ENCODE assay signal across 17 cellular contexts in genomic region chr1:205571747-205572146, GRCh38.
DNase-seq lines count a peak whose midpoint lies in the region; ATAC-seq, FAIRE-seq and TF ChIP-seq lines count a peak whose summit lies in the region.
"Had no signal": no experiment of that assay in that cellular context is flagged by ENCODE, and none has a peak within 500 bp of the region (broad histone marks: within the 10 kb centered on the region; RNA-seq: fewer than 3 reads in every experiment).

No MANE protein-coding gene starts in this region.

- CTCF ChIA-PET in K562 (lab: Yijun Ruan, JAX; ENCODE audit: low intra/inter-chr PET ratio): no interaction called here

- TF ChIP-seq POLR2A in K562 (conservative IDR thresholded peaks at IDR 0.05) (no peak), suprapubic skin (IDR thresholded peaks at IDR 0.05) (no peak)

- H3K27me3 ChIP-seq in K562 (ENCODE audit: control insufficient read depth in 2 of 2, insufficient read depth in 2 of 2, low read length in 2 of 2): peaks cover 43 to 65% of the 10 kb centered on the region in 2 experiments
- H3K27me3 ChIP-seq in suprapubic skin: peaks cover 48% of the 10 kb centered on the region

- ATAC-seq in K562 (no peak; the same call in 1 of the 3 replicates), left lobe of liver (no peak)

- no peak overlapping the region for H2AFZ ChIP-seq in K562 (ENCODE audit: low read depth, low read length)

- H3K36me3 ChIP-seq in K562 (ENCODE audit: control insufficient read depth, insufficient read depth, low read length) (no peaks in the 10 kb centered on the region), suprapubic skin (no peaks in the 10 kb centered on the region)
- H3K36me3 ChIP-seq: MG63 had no signal

- TF ChIP-seq RAD21 in K562 (CRISPR knock-in tag; conservative IDR thresholded peaks at IDR 0.05 in 1 of 2, IDR thresholded peaks at IDR 0.05 in 1 of 2): no peak

- FAIRE-seq in K562 (lab: Jason Lieb, UNC): no peak
- FAIRE-seq: GM19239 had no signal

- no TSS peak for BruUV-seq in K562 (replicated peaks; lab: Mats Ljungman, UMichigan)

- no peak overlapping the region for H3K4me3 ChIP-seq in K562
- H3K4me3 ChIP-seq in suprapubic skin: no peak overlapping the region
- H3K4me3 ChIP-seq: MG63 had no signal

- H3K27ac ChIP-seq in K562 (ENCODE audit: extremely low read depth, low read depth, low read length): no peak overlapping the region
- H3K27ac ChIP-seq in suprapubic skin: no peak overlapping the region
- H3K27ac ChIP-seq: C4-2B had no signal

- H3K9me3 ChIP-seq in K562 (replicated peaks; ENCODE audit: control insufficient read depth, insufficient read depth, low read depth, low read length) (no peaks in the 10 kb centered on the region), suprapubic skin (no peaks in the 10 kb centered on the region)
- H3K9me3 ChIP-seq: MG63 had no signal

- TF ChIP-seq CTCF in K562 (IDR thresholded peaks at IDR 0.05 in 2 of 3, conservative IDR thresholded peaks at IDR 0.05 in 1 of 3; ENCODE audit: insufficient read depth in 2 of 3, low read depth in 1 of 3, low read length in 3 of 3): no peak
- no peak for TF ChIP-seq CTCF in suprapubic skin (IDR thresholded peaks at IDR 0.05)
- no peak for TF ChIP-seq CTCF in GM20000 (IDR thresholded peaks at IDR 0.05; ENCODE audit: extremely low read depth, missing control alignments)

- H3K79me2 ChIP-seq in K562 (ENCODE audit: control insufficient read depth, insufficient read depth, low read length): no peaks in the 10 kb centered on the region

- peaks cover 0 to 7% of the 10 kb centered on the region in 2 experiments; a peak in 2 of 5 replicates for H3K4me1 ChIP-seq in K562 (replicated peaks in 1 of 2; ENCODE audit: control insufficient read depth in 2 of 2, insufficient read depth in 2 of 2, low read length in 2 of 2)
- peaks cover 15% of the 10 kb centered on the region for H3K4me1 ChIP-seq in suprapubic skin

- H3K9ac ChIP-seq in K562 (ENCODE audit: insufficient read depth in 1 of 2, low read depth in 2 of 2, low read length in 2 of 2): no peak overlapping the region

- TF ChIP-seq EP300 in K562 (IDR thresholded peaks at IDR 0.05; ENCODE audit: low read length) (no peak), suprapubic skin (IDR thresholded peaks at IDR 0.05) (no peak)

- peak; percentile 73 to 90 for DNase-seq in NCI-H524 (lab: John Stamatoyannopoulos, UW)
- DNase-seq in K562 (ENCODE audit: extremely low read depth in 1 of 4, low spot score in 3 of 4): no peak
- peak; percentile 30 for DNase-seq in left lobe of liver (ENCODE audit: low spot score)
- DNase-seq in suprapubic skin (ENCODE audit: low spot score in 2 of 2): peak; percentile 27 to 52
- DNase-seq in GM20000 (ENCODE audit: low spot score): no peak
- no peak for DNase-seq in COLO829 (ENCODE audit: low spot score)
- no peak for DNase-seq in NCI-H748 treated with DMSO at 0.1 percent for 48 hours (lab: John Stamatoyannopoulos, UW)
- DNase-seq: Karpas-422; MG63; NCI-H1092; NCI-H146; NCI-H2081 treated with DMSO at 0.1 percent for 48 hours; NCI-H510A; NK-92 treated with Interleukin-12 subunit alpha and Interleukin-12 subunit beta, amount 100 ng/mL, for 24 hours; SIG-M5 had no signal

- 1% methylated on average over 4 of the region's 4 CpGs for WGBS in K562 (ENCODE audit: insufficient coverage, low coverage, missing lambda C conversion rate)
- WGBS in suprapubic skin: 66% methylated on average over 4 of the region's 4 CpGs

- intact Hi-C loops in K562 (cut with micrococcal nuclease): no loop called here

- peaks cover 19% of the 10 kb centered on the region; the same call in 1 of the 2 replicates for H4K20me1 ChIP-seq in K562 (replicated peaks; ENCODE audit: control insufficient read depth, insufficient read depth, low read length)

- in situ Hi-C loops in K562 (cut with MboI): no loop called here

- POLR2A ChIA-PET in K562 (lab: Yijun Ruan, JAX): interaction anchor here (1.3 kb wide), 1 partner anchor 13 kb away, joined by 3 read pairs; no protein-coding TSS in a partner anchor

- H3K9me1 ChIP-seq in K562 (ENCODE audit: control insufficient read depth, insufficient read depth, low read length): no peaks in the 10 kb centered on the region

- no peak overlapping the region for H3K4me2 ChIP-seq in K562 (ENCODE audit: insufficient read depth, low read length)

TF ChIP-seq in K562, 482 proteins besides CTCF, POLR2A, EP300 and RAD21:
- TF ChIP-seq CBFA2T3 (IDR thresholded peaks at IDR 0.05) (peak; percentile 68), POLR2B (IDR thresholded peaks at IDR 0.05; ENCODE audit: low read depth, partially characterized antibody) (no peak), NFE2 (IDR thresholded peaks at IDR 0.05; ENCODE audit: low read depth) (no peak), MED1 (CRISPR knock-in tag; IDR thresholded peaks at IDR 0.05; ENCODE audit: borderline replicate concordance) (no peak), RCOR1 (IDR thresholded peaks at IDR 0.05; ENCODE audit: borderline replicate concordance in 1 of 2, low read depth in 2 of 2, low read length in 2 of 2) (0 out of 4 replicates have a peak, but pooled peaks of 1 of the 2 experiments have one; percentile 18), EGR1 (conservative IDR thresholded peaks at IDR 0.05) (peak; percentile 66), TFAP4 (CRISPR knock-in tag; IDR thresholded peaks at IDR 0.05; ENCODE audit: borderline replicate concordance) (peak; percentile 48), NONO (IDR thresholded peaks at IDR 0.05; ENCODE audit: low read depth in 2 of 2, low read length in 1 of 2) (no peak), XRCC5 (IDR thresholded peaks at IDR 0.05; ENCODE audit: low read depth, low read length) (no peak), KDM1A (IDR thresholded peaks at IDR 0.05) (peak; percentile 53 to 56; a peak in 2 of 4 replicates), ZNF507 (tag; conservative IDR thresholded peaks at IDR 0.05) (no peak), NFXL1 (CRISPR knock-in tag; IDR thresholded peaks at IDR 0.05) (no peak)

Comparison
In these comparisons a context has a peak if more than half of its experiments do, and no peak if none do; other contexts are left out.
1. DNase-seq: peak in NCI-H524 (2 of 2), left lobe of liver (single experiment) and suprapubic skin (2 of 2); none in K562 (0 of 4), GM20000 (single experiment), COLO829 (single experiment) and NCI-H748 treated with DMSO at 0.1 percent for 48 hours (single experiment).